17 cellular contexts compared by ENCODE assay signal in the genomic region with DNA sequence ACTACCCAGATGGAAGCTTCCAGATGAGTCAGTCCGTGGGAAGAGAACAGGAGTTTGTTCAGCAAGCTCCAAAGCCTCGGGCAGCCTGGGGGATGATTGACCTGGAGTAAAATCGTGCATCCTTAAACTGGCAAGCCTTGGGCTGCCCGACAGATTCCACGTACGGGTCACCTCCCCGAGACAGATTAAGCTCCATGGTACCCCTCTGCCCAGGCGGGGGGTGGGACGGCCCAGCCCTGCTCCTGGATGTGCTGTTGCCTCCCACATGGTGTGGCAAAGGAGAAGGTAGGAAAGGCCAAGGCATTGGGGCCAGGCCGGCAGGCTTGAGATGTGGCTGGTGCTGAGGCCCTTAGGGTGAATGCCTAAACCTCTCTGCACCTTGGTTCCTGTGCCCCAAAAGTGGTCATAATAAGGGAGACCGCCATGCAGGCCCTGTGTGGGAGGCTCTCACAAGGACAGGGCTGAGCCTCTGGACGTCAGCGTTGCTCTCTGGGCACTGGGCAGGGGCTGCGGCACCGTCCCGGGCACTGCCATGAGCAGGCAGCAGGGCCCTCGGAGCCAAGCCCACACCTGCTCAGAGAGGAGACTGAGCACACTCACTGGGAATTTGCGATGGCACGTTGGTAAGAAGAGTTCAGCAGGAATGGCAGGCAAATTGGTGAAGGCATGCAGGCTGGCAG.
DNase-seq lines count a peak whose midpoint lies in the region; ATAC-seq and TF ChIP-seq lines count a peak whose summit lies in the region.
"Had no signal": no experiment of that assay in that cellular context is flagged by ENCODE, and none has a peak within 500 bp of the region (broad histone marks: within the 10 kb centered on the region; RNA-seq: fewer than 3 reads in every experiment).

No MANE protein-coding gene starts in this region.

- 0 out of 2 replicates have a peak, but pooled peaks cover 4% of the 10 kb centered on the region for H3F3A ChIP-seq in GM23338 (replicated peaks; ENCODE audit: low read depth)

- no peak overlapping the region for H3K4me2 ChIP-seq in GM23338

- H3K9me3 Mint-ChIP-seq in activated T-cell treated with anti-CD3 and anti-CD28 coated beads, Interleukin-2, amount 50 U/mL, for 4 hours = peaks cover 7% of the 10 kb centered on the region
- no peaks in the 10 kb centered on the region; the same call in 1 of the 3 replicates for H3K9me3 Mint-ChIP-seq in GM23338

- H3K4me3 Mint-ChIP-seq in activated T-cell treated with anti-CD3 and anti-CD28 coated beads, Interleukin-2, amount 50 U/mL, for 4 hours = no peak overlapping the region
- no peak overlapping the region for H3K4me3 Mint-ChIP-seq in GM23338
- H3K4me3 Mint-ChIP-seq: H9 had no signal

- H3K79me2 ChIP-seq in GM23338 (replicated peaks; ENCODE audit: insufficient read depth) = no peaks in the 10 kb centered on the region

- H2AFZ ChIP-seq in GM23338 = peak overlapping the region; percentile 83

- H3K27ac ChIP-seq in GM23338 (ENCODE audit: low read depth) (no peak overlapping the region), suprapubic skin (no peak overlapping the region)
- H3K27ac ChIP-seq: SJSA1 had no signal

- no peaks in the 10 kb centered on the region for H3K4me1 ChIP-seq in GM23338 (ENCODE audit: insufficient read depth)
- H3K4me1 ChIP-seq in suprapubic skin = no peaks in the 10 kb centered on the region
- H3K4me1 ChIP-seq: Caco-2, SJSA1 had no signal

- H4K20me1 ChIP-seq in GM23338 (replicated peaks; ENCODE audit: insufficient read depth) = no peaks in the 10 kb centered on the region

- no peaks in the 10 kb centered on the region for H3K36me3 Mint-ChIP-seq in activated T-cell treated with anti-CD3 and anti-CD28 coated beads, Interleukin-2, amount 50 U/mL, for 4 hours (ENCODE audit: insufficient read depth)
- no peaks in the 10 kb centered on the region for H3K36me3 Mint-ChIP-seq in GM23338 (ENCODE audit: low read depth)

- H3K27ac Mint-ChIP-seq in GM23338 = no peak overlapping the region
- H3K27ac Mint-ChIP-seq: H9 had no signal

- peaks cover 2% of the 10 kb centered on the region for H3K27me3 Mint-ChIP-seq in activated T-cell treated with anti-CD3 and anti-CD28 coated beads, Interleukin-2, amount 50 U/mL, for 4 hours (ENCODE audit: low read depth)
- peaks cover 4% of the 10 kb centered on the region for H3K27me3 Mint-ChIP-seq in GM23338 (ENCODE audit: insufficient read depth, low read depth, poor library complexity)

- H3K36me3 ChIP-seq in GM23338 (ENCODE audit: insufficient read depth) (no peaks in the 10 kb centered on the region), suprapubic skin (no peaks in the 10 kb centered on the region)
- H3K36me3 ChIP-seq: SJSA1 had no signal

- ATAC-seq in activated T-cell treated with anti-CD3 and anti-CD28 coated beads, Interleukin-2, amount 50 U/mL, for 4 hours = no peak
- ATAC-seq in GM23338 (no peak), HG02763 (IDR thresholded peaks at IDR 0.05; ENCODE audit: unreplicated experiment) (no peak)
- ATAC-seq: K562 had no signal

- peak; percentile 1 for DNase-seq in activated T-cell treated with anti-CD3 and anti-CD28 coated beads, Interleukin-2, amount 50 U/mL, for 4 hours
- DNase-seq in activated T-cell treated with anti-CD3 and anti-CD28 coated beads for 4 hours (no peak), GM23338 (ENCODE audit: low spot score) (no peak), mesenteric fat pad (ENCODE audit: low spot score) (peak; percentile 68), suprapubic skin (ENCODE audit: low spot score in 2 of 2) (peak; percentile 46 to 68), inferior parietal cortex (ENCODE audit: extremely low spot score) (no peak), GM19238 (ENCODE audit: insufficient read length, low spot score) (no peak)
- DNase-seq: C1 segment of cervical spinal cord, DMS53, H9, NCI-H146, NCI-H2081 treated with DMSO at 0.1 percent for 48 hours, NCI-H524 had no signal

- 75% methylated on average over 11 of the region's 19 CpGs for WGBS in suprapubic skin

- H3K27me3 ChIP-seq in GM23338 (ENCODE audit: insufficient read depth) (no peaks in the 10 kb centered on the region), suprapubic skin (peaks cover 31% of the 10 kb centered on the region)
- H3K27me3 ChIP-seq: SJSA1 had no signal

- no peak overlapping the region for H3K4me3 ChIP-seq in GM23338
- no peak overlapping the region for H3K4me3 ChIP-seq in suprapubic skin
- H3K4me3 ChIP-seq: K562, SJSA1 had no signal

- no peak for TF ChIP-seq POLR2A in suprapubic skin (IDR thresholded peaks at IDR 0.05)

- no peaks in the 10 kb centered on the region for H3K9me3 ChIP-seq in suprapubic skin
- H3K9me3 ChIP-seq: Caco-2, SJSA1 had no signal

- H3K4me1 Mint-ChIP-seq in activated T-cell treated with anti-CD3 and anti-CD28 coated beads, Interleukin-2, amount 50 U/mL, for 4 hours (ENCODE audit: low read depth) = no peaks in the 10 kb centered on the region
- H3K4me1 Mint-ChIP-seq in GM23338 = peaks cover 6% of the 10 kb centered on the region

- no peak for TF ChIP-seq EP300 in suprapubic skin (IDR thresholded peaks at IDR 0.05)

- TF ChIP-seq CTCF in GM23338 (conservative IDR thresholded peaks at IDR 0.05; ENCODE audit: low read depth in 2 of 2) = no peak
- no peak for TF ChIP-seq CTCF in suprapubic skin (IDR thresholded peaks at IDR 0.05)

- no peaks in the 10 kb centered on the region for H3K9me2 ChIP-seq in GM23338 (ENCODE audit: insufficient read depth)

TF ChIP-seq in GM23338, 12 proteins besides CTCF, POLR2A, EP300 and RAD21 (continues in another document):
- TF ChIP-seq STAT1 (IDR thresholded peaks at IDR 0.05; ENCODE audit: unreplicated experiment) = no peak
- no peak for TF ChIP-seq EZH2 (IDR thresholded peaks at IDR 0.05; ENCODE audit: low read depth, unreplicated experiment)
- TF ChIP-seq, protein P1, sequence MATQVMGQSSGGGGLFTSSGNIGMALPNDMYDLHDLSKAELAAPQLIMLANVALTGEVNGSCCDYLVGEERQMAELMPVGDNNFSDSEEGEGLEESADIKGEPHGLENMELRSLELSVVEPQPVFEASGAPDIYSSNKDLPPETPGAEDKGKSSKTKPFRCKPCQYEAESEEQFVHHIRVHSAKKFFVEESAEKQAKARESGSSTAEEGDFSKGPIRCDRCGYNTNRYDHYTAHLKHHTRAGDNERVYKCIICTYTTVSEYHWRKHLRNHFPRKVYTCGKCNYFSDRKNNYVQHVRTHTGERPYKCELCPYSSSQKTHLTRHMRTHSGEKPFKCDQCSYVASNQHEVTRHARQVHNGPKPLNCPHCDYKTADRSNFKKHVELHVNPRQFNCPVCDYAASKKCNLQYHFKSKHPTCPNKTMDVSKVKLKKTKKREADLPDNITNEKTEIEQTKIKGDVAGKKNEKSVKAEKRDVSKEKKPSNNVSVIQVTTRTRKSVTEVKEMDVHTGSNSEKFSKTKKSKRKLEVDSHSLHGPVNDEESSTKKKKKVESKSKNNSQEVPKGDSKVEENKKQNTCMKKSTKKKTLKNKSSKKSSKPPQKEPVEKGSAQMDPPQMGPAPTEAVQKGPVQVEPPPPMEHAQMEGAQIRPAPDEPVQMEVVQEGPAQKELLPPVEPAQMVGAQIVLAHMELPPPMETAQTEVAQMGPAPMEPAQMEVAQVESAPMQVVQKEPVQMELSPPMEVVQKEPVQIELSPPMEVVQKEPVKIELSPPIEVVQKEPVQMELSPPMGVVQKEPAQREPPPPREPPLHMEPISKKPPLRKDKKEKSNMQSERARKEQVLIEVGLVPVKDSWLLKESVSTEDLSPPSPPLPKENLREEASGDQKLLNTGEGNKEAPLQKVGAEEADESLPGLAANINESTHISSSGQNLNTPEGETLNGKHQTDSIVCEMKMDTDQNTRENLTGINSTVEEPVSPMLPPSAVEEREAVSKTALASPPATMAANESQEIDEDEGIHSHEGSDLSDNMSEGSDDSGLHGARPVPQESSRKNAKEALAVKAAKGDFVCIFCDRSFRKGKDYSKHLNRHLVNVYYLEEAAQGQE (IDR thresholded peaks at IDR 0.05; ENCODE audit: unreplicated experiment) = no peak
- TF ChIP-seq EZH2phosphoT487 (IDR thresholded peaks at IDR 0.05; ENCODE audit: unreplicated experiment) = no peak
- TF ChIP-seq POLR2AphosphoS5 (IDR thresholded peaks at IDR 0.05; ENCODE audit: low read depth) = no peak
- TF ChIP-seq CREB1 (CRISPR knock-in tag; IDR thresholded peaks at IDR 0.05; ENCODE audit: low read depth) = no peak

Comparison
In these comparisons a context has a peak if more than half of its experiments do, and no peak if none do; other contexts are left out.
1. DNase-seq: peak in activated T-cell treated with anti-CD3 and anti-CD28 coated beads, Interleukin-2, amount 50 U/mL, for 4 hours (single experiment), mesenteric fat pad (single experiment) and suprapubic skin (2 of 2); none in activated T-cell treated with anti-CD3 and anti-CD28 coated beads for 4 hours (single experiment), GM23338 (single experiment), inferior parietal cortex (single experiment) and GM19238 (single experiment).